Comparison of ENCODE assay signal across 1 cellular context in the genomic region with DNA sequence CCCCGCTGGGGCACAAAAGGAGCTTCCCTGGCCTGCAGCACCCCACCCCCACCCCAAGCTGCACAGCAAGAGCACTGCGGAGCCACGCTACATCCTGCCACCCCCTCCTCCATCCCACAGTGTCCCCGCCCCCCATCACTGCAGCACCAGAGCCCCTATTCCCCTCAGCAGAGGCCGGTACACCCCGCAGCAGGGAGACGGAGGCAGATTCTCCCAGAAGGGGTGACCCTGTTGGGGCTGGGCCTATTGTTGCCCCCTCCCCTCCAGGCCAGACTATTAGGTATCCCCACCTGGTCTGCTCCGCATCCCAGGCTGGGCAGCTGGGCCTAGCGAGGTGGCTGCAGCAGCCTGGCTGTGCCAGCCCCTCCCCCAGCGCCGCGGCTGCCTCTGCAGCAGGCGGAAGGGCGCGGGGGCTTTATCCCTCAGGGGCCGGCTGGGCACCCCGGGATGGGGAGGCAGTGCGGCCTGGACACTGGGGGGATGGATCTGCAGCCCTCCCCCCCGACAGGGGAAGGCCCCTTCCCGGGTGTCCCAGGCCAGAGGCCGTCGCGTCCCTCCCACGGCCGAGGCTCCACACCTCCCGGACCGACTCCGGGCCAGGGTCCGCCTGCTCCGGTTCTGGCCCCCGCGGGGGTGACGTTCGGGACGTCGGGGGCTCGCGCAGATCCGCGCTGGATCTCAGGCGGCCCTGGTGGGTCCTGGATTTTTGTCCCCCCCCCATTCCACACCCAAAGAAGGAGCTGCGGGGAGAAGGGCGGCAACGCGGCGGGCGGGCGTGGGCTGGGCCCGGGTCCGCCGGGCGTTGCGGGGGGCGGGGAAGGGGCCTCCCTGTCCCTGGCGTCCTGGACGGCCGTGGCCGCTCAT.
TF ChIP-seq lines count a peak whose summit lies in the region.

No MANE protein-coding gene starts in this region.

TF ChIP-seq in GM12891, 5 proteins besides CTCF, POLR2A, EP300 and RAD21 (continued from another document):
- TF ChIP-seq POLR2AphosphoS5 (IDR thresholded peaks at IDR 0.05; ENCODE audit: low read depth, low read length) (no peak), TAF1 (IDR thresholded peaks at IDR 0.05; ENCODE audit: low read depth, low read length) (no peak), SPI1 (IDR thresholded peaks at IDR 0.05; ENCODE audit: low read depth, low read length) (no peak)
